ENCODE assay signal across 10 cellular contexts in genomic region chr3:24088782-24089181, GRCh38.
DNase-seq lines count a peak whose midpoint lies in the region; ATAC-seq and TF ChIP-seq lines count a peak whose summit lies in the region.
"Had no signal": no experiment of that assay in that cellular context is flagged by ENCODE, and none has a peak within 500 bp of the region (broad histone marks: within the 10 kb centered on the region; RNA-seq: fewer than 3 reads in every experiment).

No MANE protein-coding gene starts in this region.

- no peak for TF ChIP-seq POLR2A in breast epithelium (IDR thresholded peaks at IDR 0.05)

- no peaks in the 10 kb centered on the region for H3K4me1 ChIP-seq in breast epithelium

- peak; percentile 53 for DNase-seq in MCF 10A (ENCODE audit: unreplicated experiment)
- DNase-seq in breast epithelium (ENCODE audit: low spot score in 2 of 2) = no peak
- DNase-seq in T47D (ENCODE audit: low read depth in 1 of 2, low spot score in 1 of 2) = peak; percentile 26 to 46
- no peak for DNase-seq in type B pancreatic cell (ENCODE audit: extremely low spot score, unreplicated experiment)
- DNase-seq in Ammon's horn (ENCODE audit: low spot score) = no peak
- DNase-seq in amniotic stem cell (lab: John Stamatoyannopoulos, UW) = no peak
- DNase-seq: activated B cell treated with CpG ODN at 0.5 μM for 24 hours, naive B cell had no signal

- H3K27ac Mint-ChIP-seq in MCF 10A (ENCODE audit: low read depth, unreplicated experiment) = no peak overlapping the region
- H3K27ac Mint-ChIP-seq in type B pancreatic cell = no peak overlapping the region
- H3K27ac Mint-ChIP-seq: activated B cell treated with CpG ODN at 0.5 μM for 24 hours, naive B cell had no signal

- peak; percentile 53 for TF ChIP-seq CTCF in MCF 10A (IDR thresholded peaks at IDR 0.05; ENCODE audit: unreplicated experiment)
- TF ChIP-seq CTCF in breast epithelium (IDR thresholded peaks at IDR 0.05) = no peak
- peak; percentile 59 for TF ChIP-seq CTCF in type B pancreatic cell (conservative IDR thresholded peaks at IDR 0.05)

- no peaks in the 10 kb centered on the region for H3K9me3 ChIP-seq in breast epithelium

- H3K4me1 Mint-ChIP-seq in MCF 10A (ENCODE audit: insufficient read depth, unreplicated experiment) (no peaks in the 10 kb centered on the region), type B pancreatic cell (ENCODE audit: unreplicated experiment) (no peaks in the 10 kb centered on the region)
- H3K4me1 Mint-ChIP-seq: activated B cell treated with CpG ODN at 0.5 μM for 24 hours, naive B cell had no signal

- peak; percentile 74 for ATAC-seq in HG03457 (IDR thresholded peaks at IDR 0.05; ENCODE audit: unreplicated experiment)
- ATAC-seq in HG03139 (IDR thresholded peaks at IDR 0.05; ENCODE audit: unreplicated experiment) = no peak

- POLR2A ChIA-PET in MCF 10A (lab: Yijun Ruan, JAX) = interaction anchor here (0.6 to 0.8 kb wide), 2 partner anchors 51 to 133 kb away, joined by 3 to 4 read pairs; no protein-coding TSS in a partner anchor

- no peaks in the 10 kb centered on the region for H3K27me3 ChIP-seq in breast epithelium

- H3K36me3 Mint-ChIP-seq in MCF 10A (ENCODE audit: insufficient read depth, unreplicated experiment) = no peaks in the 10 kb centered on the region
- H3K36me3 Mint-ChIP-seq in type B pancreatic cell = no peaks in the 10 kb centered on the region
- H3K36me3 Mint-ChIP-seq: naive B cell had no signal

- no TSS peak for BruUV-seq in MCF 10A (replicated peaks; lab: Mats Ljungman, UMichigan)

- H3K4me3 Mint-ChIP-seq in MCF 10A (ENCODE audit: unreplicated experiment) (no peak overlapping the region), type B pancreatic cell (no peak overlapping the region)
- H3K4me3 Mint-ChIP-seq: activated B cell treated with CpG ODN at 0.5 μM for 24 hours, naive B cell had no signal

- H3K9me3 Mint-ChIP-seq in MCF 10A (ENCODE audit: unreplicated experiment) = peaks cover 1% of the 10 kb centered on the region
- H3K9me3 Mint-ChIP-seq in type B pancreatic cell = no peaks in the 10 kb centered on the region
- H3K9me3 Mint-ChIP-seq: activated B cell treated with CpG ODN at 0.5 μM for 24 hours had no signal

- H3K36me3 ChIP-seq in breast epithelium = no peaks in the 10 kb centered on the region

- no peaks in the 10 kb centered on the region for H3K27me3 Mint-ChIP-seq in MCF 10A (ENCODE audit: insufficient read depth, unreplicated experiment)
- no peaks in the 10 kb centered on the region for H3K27me3 Mint-ChIP-seq in type B pancreatic cell

- no peak overlapping the region for H3K27ac ChIP-seq in breast epithelium

- CTCF ChIA-PET in MCF 10A (lab: Yijun Ruan, JAX) = interaction anchor here (0.6 to 2.8 kb wide), 29 partner anchors 9 to 591 kb away, joined by 3 to 8 read pairs (median 4); no protein-coding TSS in a partner anchor

- no peak overlapping the region for H3K4me3 ChIP-seq in breast epithelium

- intact Hi-C loops in MCF 10A (cut with micrococcal nuclease) = loop anchor here (5.0 to 10.0 kb wide), 4 partner anchors 94 to 594 kb away; no protein-coding TSS in a partner anchor
- intact Hi-C loops in breast epithelium (cut with DNase I; ENCODE audit: low total_unique reads) = no loop called here

- in situ Hi-C loops in T47D (cut with HindIII; ENCODE audit: low pct_unique_long_range_greater_than_20kb, low sequenced_read_pairs) = no loop called here

Comparison
In these comparisons a context has a peak if more than half of its experiments do, and no peak if none do; other contexts are left out.
1. DNase-seq: peak in MCF 10A (single experiment) and T47D (2 of 2); none in breast epithelium (0 of 2), type B pancreatic cell (single experiment), Ammon's horn (single experiment) and amniotic stem cell (single experiment).
2. CTCF ChIP-seq: peak in MCF 10A (single experiment) and type B pancreatic cell (single experiment); none in breast epithelium (0 of 3).